In genomic region chr11:22625448-22626287, GRCh38 we compare ENCODE assay signal across 1 cellular context.
TF ChIP-seq lines count a peak whose summit lies in the region.

Gene FANCF, minus strand, starts transcription at chr11:22625823. Its CDS starts 13 bp downstream, at chr11:22625810.

TF ChIP-seq in K562, 482 proteins besides CTCF, POLR2A, EP300 and RAD21 (continued from another document and continues in another):
- no peak for TF ChIP-seq TCF7L2 (IDR thresholded peaks at IDR 0.05; ENCODE audit: low read depth, low read length)
- TF ChIP-seq ZBTB11 (CRISPR knock-in tag; IDR thresholded peaks at IDR 0.05) = peak in 1 of 3 experiments; percentile 81; a peak in 2 of 6 replicates
- no peak for TF ChIP-seq SMARCA4 (IDR thresholded peaks at IDR 0.05)
- TF ChIP-seq ZNF398 (CRISPR knock-in tag; IDR thresholded peaks at IDR 0.05) = no peak
- TF ChIP-seq TFE3 (CRISPR knock-in tag; IDR thresholded peaks at IDR 0.05) = no peak
- TF ChIP-seq MEF2A (IDR thresholded peaks at IDR 0.05; ENCODE audit: control insufficient read depth, low read depth, low read length) = no peak
- TF ChIP-seq TEAD1 (CRISPR knock-in tag; IDR thresholded peaks at IDR 0.05) = peak in 1 of 2 experiments; percentile 79; a peak in 1 of 4 replicates
- no peak for TF ChIP-seq ID3 (CRISPR knock-in tag; IDR thresholded peaks at IDR 0.05)
- 0 out of 2 replicates have a peak, but pooled peaks have one; percentile 36 for TF ChIP-seq ID3 (tag; IDR thresholded peaks at IDR 0.05)
- TF ChIP-seq E2F3 (CRISPR knock-in tag; IDR thresholded peaks at IDR 0.05) = no peak
- no peak for TF ChIP-seq WHSC1 (IDR thresholded peaks at IDR 0.05; ENCODE audit: low read length)
- TF ChIP-seq MTA3 (IDR thresholded peaks at IDR 0.05; ENCODE audit: borderline replicate concordance) = peak; percentile 31; the same call in 1 of the 2 replicates
- TF ChIP-seq L3MBTL2 (IDR thresholded peaks at IDR 0.05) = peak; percentile 72; the same call in 1 of the 2 replicates
- TF ChIP-seq ETS1 (conservative IDR thresholded peaks at IDR 0.05; ENCODE audit: control insufficient read depth, low read depth, low read length) = no peak
- no peak for TF ChIP-seq ZNF668 (CRISPR knock-in tag; IDR thresholded peaks at IDR 0.05)
- no peak for TF ChIP-seq CLOCK (CRISPR knock-in tag; IDR thresholded peaks at IDR 0.05; ENCODE audit: borderline replicate concordance)
- 0 out of 2 replicates have a peak, but pooled peaks have one; percentile 40 for TF ChIP-seq ZNF12 (CRISPR knock-in tag; IDR thresholded peaks at IDR 0.05)
- TF ChIP-seq CEBPZ (IDR thresholded peaks at IDR 0.05; ENCODE audit: borderline replicate concordance, low read depth, low read length) = peak; percentile 37; the same call in 1 of the 2 replicates
- no peak for TF ChIP-seq ZNF174 (CRISPR knock-in tag; IDR thresholded peaks at IDR 0.05)
- TF ChIP-seq ZEB2 (IDR thresholded peaks at IDR 0.05) = no peak; the same call in 1 of the 2 replicates
- no peak for TF ChIP-seq MXI1 (IDR thresholded peaks at IDR 0.05; ENCODE audit: low read depth, low read length)
- TF ChIP-seq CBX1 (IDR thresholded peaks at IDR 0.05; ENCODE audit: low read depth) = 0 out of 2 replicates have a peak, but pooled peaks have one; percentile 44
- no peak for TF ChIP-seq MTA2 (IDR thresholded peaks at IDR 0.05; ENCODE audit: low read depth)
- TF ChIP-seq ZNF134 (CRISPR knock-in tag; conservative IDR thresholded peaks at IDR 0.05) = no peak
- TF ChIP-seq MED1 (CRISPR knock-in tag; IDR thresholded peaks at IDR 0.05; ENCODE audit: borderline replicate concordance) = no peak
- no peak for TF ChIP-seq TCF3 (CRISPR knock-in tag; IDR thresholded peaks at IDR 0.05)
- no peak for TF ChIP-seq TEAD4 (IDR thresholded peaks at IDR 0.05; ENCODE audit: low read length)
- TF ChIP-seq TEAD4 (CRISPR knock-in tag; IDR thresholded peaks at IDR 0.05; ENCODE audit: borderline replicate concordance) = no peak
- peak in 1 of 2 experiments; percentile 29; a peak in 1 of 4 replicates for TF ChIP-seq KDM4B (IDR thresholded peaks at IDR 0.05; ENCODE audit: borderline replicate concordance in 2 of 2, low read depth in 1 of 2)
- TF ChIP-seq ATF2 (CRISPR knock-in tag; IDR thresholded peaks at IDR 0.05) = no peak
- TF ChIP-seq POLR2AphosphoS5 (IDR thresholded peaks at IDR 0.05; ENCODE audit: control insufficient read depth, insufficient read depth, low read depth, low read length) = peak; percentile 57; the same call in 1 of the 2 replicates
- TF ChIP-seq RNF2 (IDR thresholded peaks at IDR 0.05) = 0 out of 2 replicates have a peak, but pooled peaks have one; percentile 49
- no peak for TF ChIP-seq EZH2 (IDR thresholded peaks at IDR 0.05; ENCODE audit: borderline replicate concordance, low read depth, low read length)
- peak; percentile 34; the same call in 1 of the 2 replicates for TF ChIP-seq AFF4 (CRISPR knock-in tag; IDR thresholded peaks at IDR 0.05)
- TF ChIP-seq CREB3L1 (IDR thresholded peaks at IDR 0.05; ENCODE audit: borderline replicate concordance, low read depth) = peak; percentile 30; the same call in 1 of the 2 replicates
- TF ChIP-seq CBX5 (IDR thresholded peaks at IDR 0.05; ENCODE audit: borderline replicate concordance, low read depth) = no peak
